25 cellular contexts compared by ENCODE assay signal in the genomic region with DNA sequence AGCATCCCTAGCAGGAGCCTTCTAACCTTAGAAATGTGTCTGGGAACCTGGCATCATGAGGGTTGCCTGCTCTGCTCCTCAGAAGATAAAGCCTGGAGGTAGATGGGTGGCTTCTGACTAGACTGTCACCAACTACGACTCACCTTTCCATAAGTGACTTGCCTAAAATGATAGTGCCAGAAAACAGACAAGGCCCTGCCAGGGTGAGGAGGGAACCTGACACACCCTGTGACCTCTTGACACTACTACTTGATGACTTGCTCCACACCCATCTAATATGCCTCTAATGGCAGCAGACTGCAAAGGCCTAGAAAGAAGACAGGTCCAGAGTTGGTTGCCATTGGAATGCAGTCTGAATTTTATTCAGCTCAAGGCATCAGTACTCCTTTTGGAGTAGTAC. TPM values are rescaled to one million over a fixed set of nuclear protein-coding genes. Genes with fewer than 3 reads are reported as not detected.
DNase-seq lines count a peak whose midpoint lies in the region; ATAC-seq lines count a peak whose summit lies in the region.
"Had no signal": no experiment of that assay in that cellular context is flagged by ENCODE, and none has a peak within 500 bp of the region (broad histone marks: within the 10 kb centered on the region; RNA-seq: fewer than 3 reads in every experiment).

No MANE protein-coding gene starts in this region.

- ATAC-seq in activated CD4-positive, alpha-beta T cell treated with anti-CD3 and anti-CD28 coated beads for 36 hours: peak; percentile 99
- ATAC-seq in activated naive CD4-positive, alpha-beta T cell treated with anti-CD3 and anti-CD28 coated beads, Interleukin-2, amount 50 U/mL, for 72 hours: peak; percentile 96 to 97
- peak; percentile 81 to 84 for ATAC-seq in activated T-cell treated with anti-CD3 and anti-CD28 coated beads, Interleukin-2, amount 50 U/mL, for 4 hours
- peak; percentile 95 for ATAC-seq in stimulated activated effector memory CD8-positive, alpha-beta T cell treated with anti-CD3 and anti-CD28 coated beads, Interleukin-12 subunit alpha, Interleukin-12 subunit beta, amount 100 ng/mL, for 72 hours
- no peak for ATAC-seq in HG02938 (IDR thresholded peaks at IDR 0.05; ENCODE audit: unreplicated experiment)
- ATAC-seq: GM12878, Panc1 had no signal

- CTCF ChIA-PET in activated CD4-positive, alpha-beta T cell treated with anti-CD3 and anti-CD28 coated beads for 36 hours (lab: Charles Lee): interaction anchor here (1.0 to 1.1 kb wide), 2 partner anchors 10 to 46 kb away, joined by 3 to 4 read pairs; a partner anchor contains a TSS

- H3K27me3 Mint-ChIP-seq in activated CD4-positive, alpha-beta T cell treated with anti-CD3 and anti-CD28 coated beads for 36 hours: no peaks in the 10 kb centered on the region
- no peaks in the 10 kb centered on the region for H3K27me3 Mint-ChIP-seq in activated CD4-positive, alpha-beta T cell treated with anti-CD3 and anti-CD28 coated beads, Interleukin-2, amount 10 ng/mL, durations not matched to agents 24 days and 14 days
- no peaks in the 10 kb centered on the region for H3K27me3 Mint-ChIP-seq in activated T-cell treated with anti-CD3 and anti-CD28 coated beads, Interleukin-2, amount 50 U/mL, for 4 hours (ENCODE audit: low read depth)
- H3K27me3 Mint-ChIP-seq: CD4-positive, alpha-beta memory T cell had no signal

- no peaks in the 10 kb centered on the region for H3K9me3 Mint-ChIP-seq in activated CD4-positive, alpha-beta T cell treated with anti-CD3 and anti-CD28 coated beads for 36 hours (ENCODE audit: low read depth)
- no peaks in the 10 kb centered on the region for H3K9me3 Mint-ChIP-seq in activated CD4-positive, alpha-beta T cell treated with anti-CD3 and anti-CD28 coated beads, Interleukin-2, amount 10 ng/mL, durations not matched to agents 24 days and 14 days
- H3K9me3 Mint-ChIP-seq in activated naive CD4-positive, alpha-beta T cell treated with anti-CD3 and anti-CD28 coated beads, Interleukin-2, amount 50 U/mL, for 72 hours: no peaks in the 10 kb centered on the region
- no peaks in the 10 kb centered on the region for H3K9me3 Mint-ChIP-seq in activated T-cell treated with anti-CD3 and anti-CD28 coated beads, Interleukin-2, amount 50 U/mL, for 4 hours
- no peaks in the 10 kb centered on the region for H3K9me3 Mint-ChIP-seq in stimulated activated effector memory CD8-positive, alpha-beta T cell treated with anti-CD3 and anti-CD28 coated beads, Interleukin-12 subunit alpha, Interleukin-12 subunit beta, amount 100 ng/mL, for 72 hours
- H3K9me3 Mint-ChIP-seq: CD4-positive, alpha-beta memory T cell had no signal

- peaks cover 9% of the 10 kb centered on the region for H3K4me1 Mint-ChIP-seq in activated CD4-positive, alpha-beta T cell treated with anti-CD3 and anti-CD28 coated beads for 36 hours
- H3K4me1 Mint-ChIP-seq in activated CD4-positive, alpha-beta T cell treated with anti-CD3 and anti-CD28 coated beads, Interleukin-2, amount 10 ng/mL, durations not matched to agents 24 days and 14 days: peaks cover 4% of the 10 kb centered on the region
- H3K4me1 Mint-ChIP-seq in activated T-cell treated with anti-CD3 and anti-CD28 coated beads, Interleukin-2, amount 50 U/mL, for 4 hours (ENCODE audit: low read depth): peaks cover 4% of the 10 kb centered on the region
- H3K4me1 Mint-ChIP-seq in stimulated activated effector memory CD8-positive, alpha-beta T cell treated with anti-CD3 and anti-CD28 coated beads, Interleukin-12 subunit alpha, Interleukin-12 subunit beta, amount 100 ng/mL, for 72 hours: peaks cover 6% of the 10 kb centered on the region

- no peak overlapping the region for H3K27ac Mint-ChIP-seq in activated CD4-positive, alpha-beta T cell treated with anti-CD3 and anti-CD28 coated beads for 36 hours
- no peak overlapping the region for H3K27ac Mint-ChIP-seq in activated CD4-positive, alpha-beta T cell treated with anti-CD3 and anti-CD28 coated beads, Interleukin-2, amount 10 ng/mL, durations not matched to agents 24 days and 14 days
- H3K27ac Mint-ChIP-seq in activated naive CD4-positive, alpha-beta T cell treated with anti-CD3 and anti-CD28 coated beads, Interleukin-2, amount 50 U/mL, for 72 hours: peak overlapping the region in 1 of 2 donors; percentile 55
- no peak overlapping the region for H3K27ac Mint-ChIP-seq in stimulated activated effector memory CD8-positive, alpha-beta T cell treated with anti-CD3 and anti-CD28 coated beads, Interleukin-12 subunit alpha, Interleukin-12 subunit beta, amount 100 ng/mL, for 72 hours

- POLR2A ChIA-PET in activated CD4-positive, alpha-beta T cell treated with anti-CD3 and anti-CD28 coated beads for 36 hours (lab: Charles Lee): no interaction called here

- peaks cover 29% of the 10 kb centered on the region for H3K36me3 Mint-ChIP-seq in activated CD4-positive, alpha-beta T cell treated with anti-CD3 and anti-CD28 coated beads for 36 hours (ENCODE audit: low read depth)
- peaks cover 55% of the 10 kb centered on the region for H3K36me3 Mint-ChIP-seq in activated CD4-positive, alpha-beta T cell treated with anti-CD3 and anti-CD28 coated beads, Interleukin-2, amount 10 ng/mL, durations not matched to agents 24 days and 14 days (ENCODE audit: low read depth)
- H3K36me3 Mint-ChIP-seq in activated naive CD4-positive, alpha-beta T cell treated with anti-CD3 and anti-CD28 coated beads, Interleukin-2, amount 50 U/mL, for 72 hours: peaks cover 0 to 17% of the 10 kb centered on the region in 2 donors
- peaks cover 32% of the 10 kb centered on the region for H3K36me3 Mint-ChIP-seq in activated T-cell treated with anti-CD3 and anti-CD28 coated beads, Interleukin-2, amount 50 U/mL, for 4 hours (ENCODE audit: insufficient read depth)
- H3K36me3 Mint-ChIP-seq in stimulated activated effector memory CD8-positive, alpha-beta T cell treated with anti-CD3 and anti-CD28 coated beads, Interleukin-12 subunit alpha, Interleukin-12 subunit beta, amount 100 ng/mL, for 72 hours: peaks cover 99% of the 10 kb centered on the region

- peak; percentile 56 for DNase-seq in activated CD4-positive, alpha-beta T cell treated with anti-CD3 and anti-CD28 coated beads for 36 hours
- no peak for DNase-seq in activated CD4-positive, alpha-beta T cell treated with anti-CD3 and anti-CD28 coated beads, Interleukin-2, amount 10 ng/mL, durations not matched to agents 24 days and 14 days
- DNase-seq in activated naive CD4-positive, alpha-beta T cell treated with anti-CD3 and anti-CD28 coated beads, Interleukin-2, amount 50 U/mL, for 72 hours (ENCODE audit: low spot score in 2 of 2): no peak
- no peak for DNase-seq in activated naive CD4-positive, alpha-beta T cell treated with anti-CD3 and anti-CD28 coated beads, Interleukin-2, amount 50 U/mL, for 16 hours
- no peak for DNase-seq in activated T-cell treated with anti-CD3 and anti-CD28 coated beads, Interleukin-2, amount 50 U/mL, for 4 hours
- no peak for DNase-seq in stimulated activated effector memory CD8-positive, alpha-beta T cell treated with anti-CD3 and anti-CD28 coated beads, Interleukin-12 subunit alpha, Interleukin-12 subunit beta, amount 100 ng/mL, for 72 hours (ENCODE audit: low spot score in 2 of 2)
- DNase-seq: 8988T; Caco-2; CD4-positive, alpha-beta memory T cell; DND-41; Karpas-422; MV-4-11; NCI-H1105 treated with DMSO at 0.1 percent for 48 hours; NCI-H1694; NCI-H2081; NCI-H2171; NCI-H345; NCI-H524; NCI-H774; NK-92 treated with Interleukin-12 subunit alpha and Interleukin-12 subunit beta, amount 100 ng/mL, for 24 hours had no signal

- intact Hi-C loops in activated CD4-positive, alpha-beta T cell treated with anti-CD3 and anti-CD28 coated beads for 36 hours (cut with DNase I, micrococcal nuclease): no loop called here
- intact Hi-C loops in activated CD4-positive, alpha-beta T cell treated with anti-CD3 and anti-CD28 coated beads, Interleukin-2, amount 10 ng/mL, durations not matched to agents 24 days and 14 days (cut with micrococcal nuclease): no loop called here

- H3K4me3 Mint-ChIP-seq in activated CD4-positive, alpha-beta T cell treated with anti-CD3 and anti-CD28 coated beads for 36 hours: no peak overlapping the region
- no peak overlapping the region for H3K4me3 Mint-ChIP-seq in activated CD4-positive, alpha-beta T cell treated with anti-CD3 and anti-CD28 coated beads, Interleukin-2, amount 10 ng/mL, durations not matched to agents 24 days and 14 days
- H3K4me3 Mint-ChIP-seq in activated T-cell treated with anti-CD3 and anti-CD28 coated beads, Interleukin-2, amount 50 U/mL, for 4 hours: no peak overlapping the region
- no peak overlapping the region for H3K4me3 Mint-ChIP-seq in stimulated activated effector memory CD8-positive, alpha-beta T cell treated with anti-CD3 and anti-CD28 coated beads, Interleukin-12 subunit alpha, Interleukin-12 subunit beta, amount 100 ng/mL, for 72 hours
- H3K4me3 Mint-ChIP-seq: CD4-positive, alpha-beta memory T cell had no signal

RNA-seq across cellular contexts. Expression of a gene that starts 9.4 kb away (rescaled TPM):
- total RNA-seq in activated CD4-positive, alpha-beta T cell treated with anti-CD3 and anti-CD28 coated beads for 36 hours: 10 to 100 TPM; 25.2 to 28.8 TPM
- 39.8 and 41.1 TPM in 2 replicates for total RNA-seq in activated CD4-positive, alpha-beta T cell treated with anti-CD3 and anti-CD28 coated beads, Interleukin-2, amount 10 ng/mL, durations not matched to agents 24 days and 14 days
- 10 to 100 TPM; 33.4 to 39.0 TPM for total RNA-seq in activated naive CD4-positive, alpha-beta T cell treated with anti-CD3 and anti-CD28 coated beads, Interleukin-2, amount 50 U/mL, for 72 hours
- total RNA-seq in activated T-cell treated with anti-CD3 and anti-CD28 coated beads, Interleukin-2, amount 50 U/mL, for 4 hours: 10 to 100 TPM; 39.3 to 45.6 (median 40.1) TPM

RNA-seq across cellular contexts. Expression of a gene that starts 11.8 kb away (rescaled TPM):
- 10 to 100 TPM; 69.1 to 76.0 TPM for total RNA-seq in activated CD4-positive, alpha-beta T cell treated with anti-CD3 and anti-CD28 coated beads for 36 hours
- total RNA-seq in activated CD4-positive, alpha-beta T cell treated with anti-CD3 and anti-CD28 coated beads, Interleukin-2, amount 10 ng/mL, durations not matched to agents 24 days and 14 days: 94.7 and 96.0 TPM in 2 replicates
- total RNA-seq in activated naive CD4-positive, alpha-beta T cell treated with anti-CD3 and anti-CD28 coated beads, Interleukin-2, amount 50 U/mL, for 72 hours: 10 to 100 TPM; 60.7 to 90.5 TPM
- total RNA-seq in activated T-cell treated with anti-CD3 and anti-CD28 coated beads, Interleukin-2, amount 50 U/mL, for 4 hours: 100 to 1,000 TPM in 1 of 3 donors, 10 to 100 TPM in 2; 92.7 to 103 (median 98.9) TPM

RNA-seq across cellular contexts. Expression of a gene that starts 17.5 kb away (rescaled TPM):
- 1 to 10 TPM in 1 of 2 experiments, under 1 TPM in 1; 0.53 to 1.3 TPM for total RNA-seq in activated CD4-positive, alpha-beta T cell treated with anti-CD3 and anti-CD28 coated beads for 36 hours
- 0.86 and 1.6 TPM in 2 replicates for total RNA-seq in activated CD4-positive, alpha-beta T cell treated with anti-CD3 and anti-CD28 coated beads, Interleukin-2, amount 10 ng/mL, durations not matched to agents 24 days and 14 days
- total RNA-seq in activated naive CD4-positive, alpha-beta T cell treated with anti-CD3 and anti-CD28 coated beads, Interleukin-2, amount 50 U/mL, for 72 hours: 1 to 10 TPM in 1 of 2 donors, under 1 TPM in 1; 0.51 to 2.0 TPM
- total RNA-seq in activated T-cell treated with anti-CD3 and anti-CD28 coated beads, Interleukin-2, amount 50 U/mL, for 4 hours: under 1 TPM; 0.53 to 0.84 (median 0.79) TPM
- total RNA-seq: H4, M059J had no signal

RNA-seq across cellular contexts. Expression of a gene that starts 23.1 kb away (rescaled TPM):
- total RNA-seq in activated CD4-positive, alpha-beta T cell treated with anti-CD3 and anti-CD28 coated beads for 36 hours: 100 to 1,000 TPM in 1 of 2 experiments, 10 to 100 TPM in 1; 96.9 to 123 TPM
- total RNA-seq in activated CD4-positive, alpha-beta T cell treated with anti-CD3 and anti-CD28 coated beads, Interleukin-2, amount 10 ng/mL, durations not matched to agents 24 days and 14 days: 127 and 130 TPM in 2 replicates
- total RNA-seq in activated naive CD4-positive, alpha-beta T cell treated with anti-CD3 and anti-CD28 coated beads, Interleukin-2, amount 50 U/mL, for 72 hours: 100 to 1,000 TPM; 101 to 123 TPM
- 10 to 100 TPM; 85.7 to 92.9 (median 86.4) TPM for total RNA-seq in activated T-cell treated with anti-CD3 and anti-CD28 coated beads, Interleukin-2, amount 50 U/mL, for 4 hours

RNA-seq across cellular contexts. Expression of a gene that starts 45.8 kb away (rescaled TPM):
- total RNA-seq in activated CD4-positive, alpha-beta T cell treated with anti-CD3 and anti-CD28 coated beads for 36 hours: 10 to 100 TPM; 29.2 to 31.0 TPM
- total RNA-seq in activated CD4-positive, alpha-beta T cell treated with anti-CD3 and anti-CD28 coated beads, Interleukin-2, amount 10 ng/mL, durations not matched to agents 24 days and 14 days: 68.0 and 69.0 TPM in 2 replicates
- total RNA-seq in activated naive CD4-positive, alpha-beta T cell treated with anti-CD3 and anti-CD28 coated beads, Interleukin-2, amount 50 U/mL, for 72 hours: 10 to 100 TPM; 26.4 to 35.8 TPM
- 10 to 100 TPM; 60.8 to 70.3 (median 67.5) TPM for total RNA-seq in activated T-cell treated with anti-CD3 and anti-CD28 coated beads, Interleukin-2, amount 50 U/mL, for 4 hours
